ENCODE assay signal across 9 cellular contexts in genomic region chr22:45318558-45319318, GRCh38. TPM values are rescaled to one million over a fixed set of nuclear protein-coding genes. Genes with fewer than 3 reads are reported as not detected.
DNase-seq lines count a peak whose midpoint lies in the region; ATAC-seq and TF ChIP-seq lines count a peak whose summit lies in the region.
"Had no signal": no experiment of that assay in that cellular context is flagged by ENCODE, and none has a peak within 500 bp of the region (broad histone marks: within the 10 kb centered on the region; RNA-seq: fewer than 3 reads in every experiment).

No MANE protein-coding gene starts in this region.

- H3K36me3 ChIP-seq in DND-41 (ENCODE audit: insufficient read depth, low read length) (peaks cover 14% of the 10 kb centered on the region), ectodermal cell (ENCODE audit: control insufficient read depth, insufficient read depth, low read length) (no peaks in the 10 kb centered on the region), prostate gland (peaks cover 0 to 7% of the 10 kb centered on the region in 2 donors)

- H3K27me3 ChIP-seq in DND-41 (ENCODE audit: insufficient read depth, low read length, poor library complexity) (no peaks in the 10 kb centered on the region), ectodermal cell (ENCODE audit: control insufficient read depth, insufficient read depth, low read length, poor library complexity, severe bottlenecking) (no peaks in the 10 kb centered on the region), prostate gland (replicated peaks; ENCODE audit: insufficient read depth) (no peaks in the 10 kb centered on the region)

- H3K4me3 ChIP-seq in DND-41 (ENCODE audit: low read depth in 1 of 2, low read length in 2 of 2), result peak overlapping the region in 1 of 2 experiments; percentile 39; a peak in 2 of 4 replicates
- no peak overlapping the region for H3K4me3 ChIP-seq in ectodermal cell (ENCODE audit: insufficient read depth, low read depth, low read length)
- no peak overlapping the region for H3K4me3 ChIP-seq in prostate gland

- WGBS in ectodermal cell, 2 experiments, result 89 to 94% methylated on average over 12 of the region's 12 CpGs
- WGBS in prostate gland, result 53% methylated on average over 12 of the region's 12 CpGs

- intact Hi-C loops in prostate gland (cut with DNase I), result loop anchor here (5.0 kb wide), 1 partner anchor 234 kb away; no protein-coding TSS in a partner anchor

- peaks cover 38% of the 10 kb centered on the region for H4K20me1 ChIP-seq in DND-41 (ENCODE audit: insufficient read depth, low read length)

- peak; percentile 64 for ATAC-seq in DND-41 (ENCODE audit: insufficient read depth, low read depth)
- peak; percentile 34 for ATAC-seq in HG02571 (IDR thresholded peaks at IDR 0.05; ENCODE audit: unreplicated experiment)
- no peak for ATAC-seq in HG03159 (IDR thresholded peaks at IDR 0.05; ENCODE audit: unreplicated experiment)

- peak overlapping the region; percentile 50 for H2AFZ ChIP-seq in DND-41 (ENCODE audit: low read depth, low read length)

- DNase-seq in DND-41, result peak; percentile 24
- no peak for DNase-seq in prostate gland (ENCODE audit: low spot score)
- no peak for DNase-seq in NCI-H128 (lab: John Stamatoyannopoulos, UW; ENCODE audit: unreplicated experiment)
- DNase-seq in LoVo (ENCODE audit: low spot score), result no peak

- no peak for TF ChIP-seq POLR2A in prostate gland (IDR thresholded peaks at IDR 0.05)

- peak overlapping the region; percentile 62 for H3K27ac ChIP-seq in DND-41 (ENCODE audit: low read length)
- peak overlapping the region; percentile 75 for H3K27ac ChIP-seq in VCaP
- peak overlapping the region; percentile 21 for H3K27ac ChIP-seq in ectodermal cell (ENCODE audit: insufficient read depth, low read depth, low read length, poor library complexity, severe bottlenecking)
- H3K27ac ChIP-seq in prostate gland, result peak overlapping the region; percentile 87 to 91

- peak overlapping the region; percentile 32 for H3K9ac ChIP-seq in DND-41 (ENCODE audit: low read depth, low read length)

- H3K9me3 ChIP-seq in DND-41 (ENCODE audit: insufficient read depth, low read length, severe bottlenecking) (no peaks in the 10 kb centered on the region), ectodermal cell (ENCODE audit: control insufficient read depth, low read length) (no peaks in the 10 kb centered on the region), prostate gland (no peaks in the 10 kb centered on the region)

- no peak for TF ChIP-seq CTCF in DND-41 (IDR thresholded peaks at IDR 0.05; ENCODE audit: borderline replicate concordance, extremely low read depth, low read length, poor library complexity, severe bottlenecking)
- no peak for TF ChIP-seq CTCF in VCaP (conservative IDR thresholded peaks at IDR 0.05)
- TF ChIP-seq CTCF in prostate gland (IDR thresholded peaks at IDR 0.05), result no peak

- peaks cover 24% of the 10 kb centered on the region for H3K4me1 ChIP-seq in DND-41 (ENCODE audit: insufficient read depth, low read length)
- H3K4me1 ChIP-seq in ectodermal cell (ENCODE audit: control insufficient read depth, insufficient read depth, low read length), result peaks cover 25% of the 10 kb centered on the region
- H3K4me1 ChIP-seq in prostate gland (replicated peaks), result peaks cover 36% of the 10 kb centered on the region

- H3K79me2 ChIP-seq in DND-41 (ENCODE audit: insufficient read depth, low read length), result peaks cover 66% of the 10 kb centered on the region

- peak overlapping the region; percentile 56 for H3K4me2 ChIP-seq in DND-41 (ENCODE audit: insufficient read depth, low read length)

RNA-seq across cellular contexts. Expression of gene FAM118A, which starts 9.0 kb away (rescaled TPM):
- 26.6 TPM for polyA plus RNA-seq in ectodermal cell (2013, experiment 1 of 4)
- polyA plus RNA-seq in ectodermal cell (2013, experiment 2 of 4), result 27.1 TPM
- 24.6 TPM for polyA plus RNA-seq in ectodermal cell (2013, experiment 3 of 4)
- 23.2 TPM for polyA plus RNA-seq in ectodermal cell (2013, experiment 4 of 4)
- total RNA-seq in prostate gland, result 100 to 1,000 TPM in 1 of 2 donors, 10 to 100 TPM in 1; 60.8 to 215 TPM

RNA-seq across cellular contexts. Expression of gene UPK3A, which starts 34.0 kb away (rescaled TPM):
- polyA plus RNA-seq in ectodermal cell (2013, experiment 1 of 4), result not detected
- 0.59 TPM for polyA plus RNA-seq in ectodermal cell (2013, experiment 2 of 4)
- polyA plus RNA-seq in ectodermal cell (2013, experiment 3 of 4), result not detected
- polyA plus RNA-seq in ectodermal cell (2013, experiment 4 of 4), result not detected
- total RNA-seq in prostate gland, result 100 to 1,000 TPM in 1 of 2 donors, 10 to 100 TPM in 1; 12.6 to 103 TPM
- total RNA-seq: renal cortical epithelial cell had no signal

Comparison
In these comparisons a context has a peak if more than half of its experiments do, and no peak if none do; other contexts are left out.
1. H3K27ac ChIP-seq: peak in every context shown above with its lines; median percentile 89 in prostate gland; 75 in VCaP; 62 in DND-41; 21 in ectodermal cell.